18 cellular contexts compared by ENCODE assay signal in genomic region chr17:10758062-10758461, GRCh38. TPM values are rescaled to one million over a fixed set of nuclear protein-coding genes. Genes with fewer than 3 reads are reported as not detected.
A peak's percentile ranks its signal among the peaks of the same experiment; 100 is the strongest.
DNase-seq lines count a peak whose midpoint lies in the region; ATAC-seq, FAIRE-seq and TF ChIP-seq lines count a peak whose summit lies in the region.
"Had no signal": no experiment of that assay in that cellular context is flagged by ENCODE, and none has a peak within 500 bp of the region (broad histone marks: within the 10 kb centered on the region; RNA-seq: fewer than 3 reads in every experiment).

No MANE protein-coding gene starts in this region.

- WGBS in GM12878 (ENCODE audit: insufficient coverage, insufficient replicate concordance, low lambda C conversion rate, missing lambda C conversion rate), result 28% methylated on average over 6 of the region's 6 CpGs
- WGBS in HepG2 (ENCODE audit: low lambda C conversion rate), result 5% methylated on average over 6 of the region's 6 CpGs
- 77% methylated on average over 6 of the region's 6 CpGs for WGBS in right cardiac atrium

- in situ Hi-C loops in GM12878 (cut with MboI), result no loop called here
- in situ Hi-C loops in HepG2 (cut with HindIII; ENCODE audit: extremely low pct_ligation_motif_present, low pct_unique_long_range_greater_than_20kb), result no loop called here

- TF ChIP-seq EP300 in GM12878 (IDR thresholded peaks at IDR 0.05; ENCODE audit: borderline replicate concordance in 1 of 2, control insufficient read depth in 1 of 2, low read depth in 2 of 2, low read length in 2 of 2), result no peak
- no peak for TF ChIP-seq EP300 in HepG2 (IDR thresholded peaks at IDR 0.05; ENCODE audit: low read depth in 2 of 2, low read length in 2 of 2)
- TF ChIP-seq EP300 in HepG2 (CRISPR knock-in tag; IDR thresholded peaks at IDR 0.05; ENCODE audit: borderline replicate concordance), result no peak

- H3K27me3 ChIP-seq in GM12878 (replicated peaks in 1 of 2; ENCODE audit: control insufficient read depth in 2 of 2, insufficient read depth in 2 of 2, low read length in 1 of 2) (no peaks in the 10 kb centered on the region), HepG2 (ENCODE audit: control insufficient read depth in 1 of 2, insufficient read depth in 2 of 2, low read length in 2 of 2) (peaks cover 0 to 3% of the 10 kb centered on the region in 2 experiments; a peak in 1 of 5 replicates), neural progenitor cell (no peaks in the 10 kb centered on the region), right cardiac atrium (ENCODE audit: control insufficient read depth, insufficient read depth) (no peaks in the 10 kb centered on the region)
- H3K27me3 ChIP-seq: BE2C had no signal

- CTCF ChIA-PET in GM12878 (lab: Yijun Ruan, JAX) (interaction anchor here (0.8 kb wide), 1 partner anchor 10 kb away, joined by 3 read pairs; no protein-coding TSS in a partner anchor), HepG2 (lab: Yijun Ruan, JAX; ENCODE audit: low intra/inter-chr PET ratio, low total read pairs) (no interaction called here)

- no TSS peak for BruUV-seq in GM12878 (replicated peaks; lab: Mats Ljungman, UMichigan)
- no TSS peak for BruUV-seq in HepG2 (replicated peaks; lab: Mats Ljungman, UMichigan)

- peaks cover 4% of the 10 kb centered on the region for H3K36me3 Mint-ChIP-seq in neural progenitor cell
- H3K36me3 Mint-ChIP-seq in type B pancreatic cell, result no peaks in the 10 kb centered on the region
- H3K36me3 Mint-ChIP-seq: CD4-positive, alpha-beta memory T cell had no signal

- no peaks in the 10 kb centered on the region for H3K9me3 Mint-ChIP-seq in neural progenitor cell
- no peaks in the 10 kb centered on the region for H3K9me3 Mint-ChIP-seq in type B pancreatic cell
- H3K9me3 Mint-ChIP-seq: CD4-positive, alpha-beta memory T cell; H9 had no signal

- H3K27ac Mint-ChIP-seq in neural progenitor cell (peak overlapping the region; percentile 29), type B pancreatic cell (peak overlapping the region; percentile 48)
- H3K27ac Mint-ChIP-seq: H9 had no signal

- H3K79me2 ChIP-seq in GM12878 (ENCODE audit: control insufficient read depth, insufficient read depth, low read length) (no peaks in the 10 kb centered on the region), HepG2 (ENCODE audit: insufficient read depth, low read length) (no peaks in the 10 kb centered on the region), neural progenitor cell (ENCODE audit: low read depth) (no peaks in the 10 kb centered on the region)

- DNase-seq in GM12878 (ENCODE audit: low read depth, low spot score) (no peak), HepG2 (ENCODE audit: low spot score) (no peak), neural progenitor cell (ENCODE audit: low spot score) (no peak), type B pancreatic cell (ENCODE audit: extremely low spot score, unreplicated experiment) (no peak), NCI-H1694 treated with DMSO at 0.1 percent for 48 hours (lab: John Stamatoyannopoulos, UW) (no peak), right cardiac atrium (no peak), SKM-1 (lab: John Stamatoyannopoulos, UW; ENCODE audit: unreplicated experiment) (no peak)
- DNase-seq: BE2C; CD4-positive, alpha-beta memory T cell; DMS79; GOT3; H9 had no signal

- TF ChIP-seq CTCF in GM12878 (IDR thresholded peaks at IDR 0.05 in 2 of 3, conservative IDR thresholded peaks at IDR 0.05 in 1 of 3; ENCODE audit: control insufficient read depth in 2 of 3, extremely low read depth in 1 of 3, insufficient read depth in 1 of 3, low read depth in 3 of 3, low read length in 3 of 3) (no peak), HepG2 (CRISPR knock-in tag; IDR thresholded peaks at IDR 0.05) (no peak), neural progenitor cell (IDR thresholded peaks at IDR 0.05) (no peak), type B pancreatic cell (conservative IDR thresholded peaks at IDR 0.05) (no peak)

- H3K36me3 ChIP-seq in GM12878 (ENCODE audit: control insufficient read depth in 2 of 2, insufficient read depth in 2 of 2, low read length in 1 of 2) (no peaks in the 10 kb centered on the region), HepG2 (replicated peaks in 1 of 2; ENCODE audit: control insufficient read depth in 1 of 2, insufficient read depth in 2 of 2, low read length in 2 of 2) (no peaks in the 10 kb centered on the region), neural progenitor cell (no peaks in the 10 kb centered on the region)
- H3K36me3 ChIP-seq: BE2C had no signal

- H3K9ac ChIP-seq in GM12878 (ENCODE audit: control insufficient read depth, insufficient read depth, low read length), result no peak overlapping the region
- H3K9ac ChIP-seq in HepG2 (ENCODE audit: insufficient read depth, low read depth, low read length), result no peak overlapping the region
- H3K9ac ChIP-seq in neural progenitor cell, result no peak overlapping the region

- peaks cover 14% of the 10 kb centered on the region for H3K27me3 Mint-ChIP-seq in neural progenitor cell (ENCODE audit: insufficient read depth, low read depth)
- H3K27me3 Mint-ChIP-seq in type B pancreatic cell, result peaks cover 21% of the 10 kb centered on the region

- TF ChIP-seq RAD21 in GM12878 (IDR thresholded peaks at IDR 0.05; ENCODE audit: insufficient read depth, low read depth, low read length), result no peak
- TF ChIP-seq RAD21 in HepG2 (CRISPR knock-in tag; IDR thresholded peaks at IDR 0.05), result no peak

- H3K9me3 ChIP-seq in GM12878 (replicated peaks; ENCODE audit: control insufficient read depth, insufficient read depth, low read length) (no peaks in the 10 kb centered on the region), HepG2 (ENCODE audit: low read length) (no peaks in the 10 kb centered on the region), neural progenitor cell (ENCODE audit: low read depth) (no peaks in the 10 kb centered on the region), right cardiac atrium (ENCODE audit: control insufficient read depth, low read length) (no peaks in the 10 kb centered on the region)
- H3K9me3 ChIP-seq: A549, BE2C had no signal

- H3K27ac ChIP-seq in GM12878 (ENCODE audit: control insufficient read depth, insufficient read depth) (no peak overlapping the region), HepG2 (ENCODE audit: extremely low read length, insufficient read depth, low read length) (no peak overlapping the region), neural progenitor cell (no peak overlapping the region), right cardiac atrium (ENCODE audit: low read length) (no peak overlapping the region)
- H3K27ac ChIP-seq: A549, C4-2B, HL-60 had no signal

- peaks cover 38% of the 10 kb centered on the region for H3K4me1 Mint-ChIP-seq in neural progenitor cell
- peaks cover 28% of the 10 kb centered on the region for H3K4me1 Mint-ChIP-seq in type B pancreatic cell (ENCODE audit: unreplicated experiment)
- H3K4me1 Mint-ChIP-seq: CD4-positive, alpha-beta memory T cell had no signal

- H3K4me3 Mint-ChIP-seq in neural progenitor cell, result no peak overlapping the region
- H3K4me3 Mint-ChIP-seq in type B pancreatic cell, result peak overlapping the region; percentile 56
- H3K4me3 Mint-ChIP-seq: CD4-positive, alpha-beta memory T cell; H9 had no signal

- POLR2A ChIA-PET in GM12878 (lab: Charles Lee), result no interaction called here
- POLR2A ChIA-PET in HepG2 (lab: Yijun Ruan, JAX), result no interaction called here

- FAIRE-seq in GM12878 (lab: Jason Lieb, UNC) (no peak), HepG2 (lab: Jason Lieb, UNC) (no peak)
- FAIRE-seq: A549, GM19239 had no signal

- H3F3A ChIP-seq in neural progenitor cell (ENCODE audit: low read depth), result peaks cover 20% of the 10 kb centered on the region

- H3K4me3 ChIP-seq in GM12878 (no peak overlapping the region), HepG2 (replicated peaks in 1 of 3; ENCODE audit: insufficient read depth in 1 of 3, low read depth in 2 of 3, low read length in 3 of 3) (no peak overlapping the region), neural progenitor cell (no peak overlapping the region), right cardiac atrium (ENCODE audit: low read length) (no peak overlapping the region)
- H3K4me3 ChIP-seq: A549 had no signal

- H3K4me1 ChIP-seq in GM12878 (ENCODE audit: control insufficient read depth, insufficient read depth, low read length), result no peaks in the 10 kb centered on the region
- H3K4me1 ChIP-seq in HepG2 (ENCODE audit: insufficient read depth, low read length), result peaks cover 31% of the 10 kb centered on the region
- peaks cover 29% of the 10 kb centered on the region for H3K4me1 ChIP-seq in neural progenitor cell
- H3K4me1 ChIP-seq in right cardiac atrium (ENCODE audit: control insufficient read depth, insufficient read depth, low read length), result no peaks in the 10 kb centered on the region
- H3K4me1 ChIP-seq: A549, BE2C had no signal

- RAD21 ChIA-PET in GM12878 (lab: Charles Lee; ENCODE audit: unreplicated experiment), result no interaction called here

- SMC1A ChIA-PET in GM12878 (lab: Charles Lee; ENCODE audit: uncharacterized antibody, unreplicated experiment), result no interaction called here

- ATAC-seq in GM12878 (no peak), HepG2 (peak; percentile 13; the same call in 1 of the 3 replicates), right cardiac atrium (no peak)

- intact Hi-C loops in GM12878 (cut with micrococcal nuclease; ENCODE audit: unreplicated experiment) (no loop called here), HepG2 (cut with micrococcal nuclease; ENCODE audit: unreplicated experiment) (loop anchor here (5.0 kb wide), 1 partner anchor 89 kb away; no protein-coding TSS in a partner anchor), right cardiac atrium (cut with DNase I) (no loop called here)

- H4K20me1 ChIP-seq in GM12878 (ENCODE audit: control insufficient read depth, insufficient read depth) (no peaks in the 10 kb centered on the region), HepG2 (ENCODE audit: insufficient read depth, low read length) (no peaks in the 10 kb centered on the region), neural progenitor cell (ENCODE audit: low read depth) (no peaks in the 10 kb centered on the region)

- TF ChIP-seq POLR2A in GM12878 (IDR thresholded peaks at IDR 0.05; ENCODE audit: low read depth, low read length) (no peak), HepG2 (IDR thresholded peaks at IDR 0.05; ENCODE audit: insufficient read depth in 1 of 2, low read depth in 2 of 2, low read length in 2 of 2) (no peak)

- H2AFZ ChIP-seq in GM12878 (ENCODE audit: control insufficient read depth, low read depth, low read length) (no peak overlapping the region), HepG2 (ENCODE audit: low read length) (no peak overlapping the region), neural progenitor cell (replicated peaks) (no peak overlapping the region)

- H3K4me2 ChIP-seq in GM12878 (ENCODE audit: control insufficient read depth, insufficient read depth), result no peak overlapping the region
- no peak overlapping the region for H3K4me2 ChIP-seq in HepG2 (ENCODE audit: low read depth, low read length)
- no peak overlapping the region for H3K4me2 ChIP-seq in neural progenitor cell

RNA-seq across cellular contexts. Expression of gene TMEM220, which starts 28.2 kb away (rescaled TPM):
- not detected in 2 replicates for total RNA-seq in GM12878 (2013; cell fraction: nucleolus; rRNA removed)
- total RNA-seq in GM12878 (2014; rRNA removed), result 0.06 TPM in 1 of 2 replicates, not detected in the other
- 0.04 TPM in 1 of 2 replicates, not detected in the other for total RNA-seq in GM12878 (2014; rRNA removed; fragmentation: Illumina TruSeq; extraction: Trizol)
- total RNA-seq in GM12878 (2021), result not detected in 2 replicates
- polyA plus RNA-seq in GM12878 (2011; ENCODE audit: low read depth), result not detected
- 0.05 TPM in 1 of 2 replicates, not detected in the other for polyA plus RNA-seq in GM12878 (2011; rRNA removed)
- polyA plus RNA-seq in GM12878 (2011; cell fraction: cytosol; rRNA removed), result 0.01 TPM in 1 of 2 replicates, not detected in the other
- polyA plus RNA-seq in GM12878 (2011; cell fraction: nucleus; rRNA removed), result not detected in 2 replicates
- 0.34 and 0.42 TPM in 2 replicates for polyA plus RNA-seq in GM12878 (2012)
- 0.04 TPM in 1 of 2 replicates, not detected in the other for polyA plus RNA-seq in GM12878 (2014; fragmentation: Illumina TruSeq; extraction: Trizol)
- polyA plus RNA-seq in GM12878 (2014; fragmentation: Nextera tagmentation; extraction: Ambion mirVana), result under 1 TPM; 0.02 to 0.07 TPM
- polyA plus RNA-seq in GM12878 (2014; rRNA removed), result 0.06 and 0.63 TPM in 2 replicates
- polyA plus RNA-seq in GM12878 (2016; fragmentation: Nextera tagmentation; extraction: Ambion mirVana), result under 1 TPM; 0.17 to 0.30 TPM
- not detected in 2 replicates for polyA minus RNA-seq in GM12878 (2011; rRNA and poly(A)+ RNA removed)
- polyA minus RNA-seq in GM12878 (2011; cell fraction: cytosol; rRNA and poly(A)+ RNA removed), result not detected in 2 replicates
- not detected in 2 replicates for polyA minus RNA-seq in GM12878 (2011; cell fraction: nucleus; rRNA and poly(A)+ RNA removed)
- total RNA-seq in HepG2 (2016; rRNA removed; fragmentation: Illumina TruSeq; extraction: Trizol), result 0.73 and 2.2 TPM in 2 replicates
- total RNA-seq in HepG2 (2016; cell fraction: cytosol; rRNA removed; fragmentation: Illumina TruSeq; extraction: Trizol; ENCODE audit: low read depth), result 1.3 and 1.8 TPM in 2 replicates
- total RNA-seq in HepG2 (2016; cell fraction: insoluble cytoplasmic fraction; rRNA removed; fragmentation: Illumina TruSeq; extraction: Trizol), result 1.7 and 2.0 TPM in 2 replicates
- 1.8 and 2.3 TPM in 2 replicates for total RNA-seq in HepG2 (2016; cell fraction: membrane; rRNA removed; fragmentation: Illumina TruSeq; extraction: Trizol)
- total RNA-seq in HepG2 (2016; cell fraction: nucleus; rRNA removed; fragmentation: Illumina TruSeq; extraction: Trizol), result 1.0 and 1.6 TPM in 2 replicates
- polyA plus RNA-seq in HepG2 (2011; rRNA removed), result 1.3 and 1.8 TPM in 2 replicates
- polyA plus RNA-seq in HepG2 (2011; cell fraction: cytosol; rRNA removed), result 0.56 and 1.4 TPM in 2 replicates
- 0.87 and 1.0 TPM in 2 replicates for polyA plus RNA-seq in HepG2 (2011; cell fraction: nucleus; rRNA removed)
- polyA plus RNA-seq in HepG2 (2012), result 1.2 and 3.6 TPM in 2 replicates
- polyA plus RNA-seq in HepG2 (2016; cell fraction: cytosol; fragmentation: Illumina TruSeq; extraction: Trizol; ENCODE audit: low read depth), result 2.8 and 3.3 TPM in 2 replicates
- 1.4 and 2.6 TPM in 2 replicates for polyA plus RNA-seq in HepG2 (2016; cell fraction: insoluble cytoplasmic fraction; fragmentation: Illumina TruSeq; extraction: Trizol; ENCODE audit: low read depth)
- polyA plus RNA-seq in HepG2 (2016; cell fraction: membrane; fragmentation: Illumina TruSeq; extraction: Trizol; ENCODE audit: low read depth), result 1.4 and 1.9 TPM in 2 replicates
- 2.5 and 5.7 TPM in 2 replicates for polyA plus RNA-seq in HepG2 (2016; cell fraction: nucleus; fragmentation: Illumina TruSeq; extraction: Trizol; ENCODE audit: insufficient read depth, low read depth)
- polyA minus RNA-seq in HepG2 (2011; rRNA and poly(A)+ RNA removed; ENCODE audit: low replicate concordance), result 0.50 TPM in 1 of 2 replicates, not detected in the other
- polyA minus RNA-seq in HepG2 (2011; cell fraction: cytosol; rRNA and poly(A)+ RNA removed), result 0.26 and 1.3 TPM in 2 replicates
- polyA minus RNA-seq in HepG2 (2011; cell fraction: nucleus; rRNA and poly(A)+ RNA removed), result 0.64 and 1.4 TPM in 2 replicates
- total RNA-seq in neural progenitor cell (ENCODE audit: low replicate concordance), result 0.28 and 1.5 TPM in 2 replicates
- 3.8 and 7.6 TPM in 2 replicates for total RNA-seq in type B pancreatic cell (ENCODE audit: low replicate concordance)
- 10 to 100 TPM in 1 of 4 donors, 1 to 10 TPM in 3; 7.7 to 15.2 (median 9.0) TPM for total RNA-seq in right cardiac atrium
- polyA plus RNA-seq in right cardiac atrium, result 5.8 TPM

RNA-seq across cellular contexts. Expression of gene TMEM238L, which starts 45.8 kb away (rescaled TPM):
- not detected in 2 replicates for total RNA-seq in GM12878 (2013; cell fraction: nucleolus; rRNA removed)
- total RNA-seq in GM12878 (2014; rRNA removed) (not detected in 2 replicates), GM12878 (2014; rRNA removed; fragmentation: Illumina TruSeq; extraction: Trizol) (not detected in 2 replicates), GM12878 (2021) (not detected in 2 replicates), HepG2 (2016; rRNA removed; fragmentation: Illumina TruSeq; extraction: Trizol) (not detected in 2 replicates), neural progenitor cell (ENCODE audit: low replicate concordance) (not detected in 2 replicates), type B pancreatic cell (ENCODE audit: low replicate concordance) (not detected in 2 replicates), right cardiac atrium (not detected)
- not detected for polyA plus RNA-seq in GM12878 (2011; ENCODE audit: low read depth)
- polyA plus RNA-seq in GM12878 (2011; rRNA removed) (not detected in 2 replicates), GM12878 (2014; fragmentation: Illumina TruSeq; extraction: Trizol) (not detected in 2 replicates), GM12878 (2014; fragmentation: Nextera tagmentation; extraction: Ambion mirVana) (not detected), GM12878 (2014; rRNA removed) (not detected in 2 replicates), GM12878 (2016; fragmentation: Nextera tagmentation; extraction: Ambion mirVana) (not detected), HepG2 (2011; rRNA removed) (not detected in 2 replicates), right cardiac atrium (not detected)
- polyA plus RNA-seq in GM12878 (2011; cell fraction: cytosol; rRNA removed), result not detected in 2 replicates
- polyA plus RNA-seq in GM12878 (2011; cell fraction: nucleus; rRNA removed), result not detected in 2 replicates
- not detected in 2 replicates for polyA plus RNA-seq in GM12878 (2012)
- not detected in 2 replicates for polyA minus RNA-seq in GM12878 (2011; rRNA and poly(A)+ RNA removed)
- polyA minus RNA-seq in GM12878 (2011; cell fraction: cytosol; rRNA and poly(A)+ RNA removed), result not detected in 2 replicates
- polyA minus RNA-seq in GM12878 (2011; cell fraction: nucleus; rRNA and poly(A)+ RNA removed), result not detected in 2 replicates
- not detected in 2 replicates for total RNA-seq in HepG2 (2016; cell fraction: cytosol; rRNA removed; fragmentation: Illumina TruSeq; extraction: Trizol; ENCODE audit: low read depth)
- total RNA-seq in HepG2 (2016; cell fraction: insoluble cytoplasmic fraction; rRNA removed; fragmentation: Illumina TruSeq; extraction: Trizol), result not detected in 2 replicates
- not detected in 2 replicates for total RNA-seq in HepG2 (2016; cell fraction: membrane; rRNA removed; fragmentation: Illumina TruSeq; extraction: Trizol)
- not detected in 2 replicates for total RNA-seq in HepG2 (2016; cell fraction: nucleus; rRNA removed; fragmentation: Illumina TruSeq; extraction: Trizol)
- polyA plus RNA-seq in HepG2 (2011; cell fraction: cytosol; rRNA removed), result not detected in 2 replicates
- not detected in 2 replicates for polyA plus RNA-seq in HepG2 (2011; cell fraction: nucleus; rRNA removed)
- not detected in 2 replicates for polyA plus RNA-seq in HepG2 (2012)
- polyA plus RNA-seq in HepG2 (2016; cell fraction: cytosol; fragmentation: Illumina TruSeq; extraction: Trizol; ENCODE audit: low read depth), result not detected in 2 replicates
- not detected in 2 replicates for polyA plus RNA-seq in HepG2 (2016; cell fraction: insoluble cytoplasmic fraction; fragmentation: Illumina TruSeq; extraction: Trizol; ENCODE audit: low read depth)
- polyA plus RNA-seq in HepG2 (2016; cell fraction: membrane; fragmentation: Illumina TruSeq; extraction: Trizol; ENCODE audit: low read depth), result not detected in 2 replicates
- polyA plus RNA-seq in HepG2 (2016; cell fraction: nucleus; fragmentation: Illumina TruSeq; extraction: Trizol; ENCODE audit: insufficient read depth, low read depth), result not detected in 2 replicates
- not detected in 2 replicates for polyA minus RNA-seq in HepG2 (2011; rRNA and poly(A)+ RNA removed; ENCODE audit: low replicate concordance)
- polyA minus RNA-seq in HepG2 (2011; cell fraction: cytosol; rRNA and poly(A)+ RNA removed), result not detected in 2 replicates
- polyA minus RNA-seq in HepG2 (2011; cell fraction: nucleus; rRNA and poly(A)+ RNA removed), result not detected in 2 replicates
- total RNA-seq: CD4-positive, alpha-beta memory T cell; G401; H9 had no signal
- polyA plus RNA-seq: A549; AG04450; CD4-positive, alpha-beta memory T cell had no signal

Comparison
In these comparisons a context has a peak if more than half of its experiments do, and no peak if none do; other contexts are left out.
1. Of the 75 proteins assayed by ChIP-seq in both HepG2 and GM12878: peak only in HepG2: none; only in GM12878: NR2F1; in both: none; in neither: 74.